20 cellular contexts compared by ENCODE assay signal in genomic region chr1:107871259-107871658, GRCh38.
DNase-seq lines count a peak whose midpoint lies in the region; ATAC-seq and TF ChIP-seq lines count a peak whose summit lies in the region.
"Had no signal": no experiment of that assay in that cellular context is flagged by ENCODE, and none has a peak within 500 bp of the region (broad histone marks: within the 10 kb centered on the region; RNA-seq: fewer than 3 reads in every experiment).

No MANE protein-coding gene starts in this region.

- peaks cover 30% of the 10 kb centered on the region for H3K4me1 Mint-ChIP-seq in activated CD4-positive, alpha-beta T cell treated with anti-CD3 and anti-CD28 coated beads for 36 hours
- H3K4me1 Mint-ChIP-seq in effector memory CD8-positive, alpha-beta T cell (ENCODE audit: low read depth in 2 of 2) = peaks cover 30 to 48% of the 10 kb centered on the region in 2 donors

- H3K9me3 ChIP-seq in KOPT-K1 (ENCODE audit: insufficient read depth, low read length, poor library complexity, severe bottlenecking) (peaks cover 4% of the 10 kb centered on the region), spleen (peaks cover 0 to 7% (median 2%) of the 10 kb centered on the region in 8 donors)
- H3K9me3 ChIP-seq: gastrocnemius medialis, uterus had no signal

- peaks cover 5 to 94% (median 38%) of the 10 kb centered on the region in 6 donors for H3K4me1 ChIP-seq in spleen
- H3K4me1 ChIP-seq: gastrocnemius medialis, uterus had no signal

- H3K27ac Mint-ChIP-seq in activated CD4-positive, alpha-beta T cell treated with anti-CD3 and anti-CD28 coated beads for 36 hours = peak overlapping the region; percentile 45
- H3K27ac Mint-ChIP-seq in effector memory CD8-positive, alpha-beta T cell = peak overlapping the region; percentile 81 to 87

- no peak overlapping the region for H3K4me3 ChIP-seq in spleen
- H3K4me3 ChIP-seq: BLaER1 treated with 17β-estradiol and CSF1 and Interleukin-3, amounts not matched to agents 10 nM and 100 nM; gastrocnemius medialis; K562; smooth muscle cell; uterus had no signal

- H3K27ac ChIP-seq in KOPT-K1 (ENCODE audit: low read depth, low read length, poor library complexity, severe bottlenecking) (peak overlapping the region; percentile 38), spleen (peak overlapping the region in 5 of 8 donors; percentile 17 to 66 (median 51))
- H3K27ac ChIP-seq: BLaER1 treated with 17β-estradiol and CSF1 and Interleukin-3, amounts not matched to agents 10 nM and 100 nM; gastrocnemius medialis; uterus had no signal

- no peak for TF ChIP-seq CTCF in spleen (IDR thresholded peaks at IDR 0.05 in 8 of 11, conservative IDR thresholded peaks at IDR 0.05 in 3 of 11)

- TF ChIP-seq POLR2A in spleen (IDR thresholded peaks at IDR 0.05) = no peak

- H3K27me3 Mint-ChIP-seq in activated CD4-positive, alpha-beta T cell treated with anti-CD3 and anti-CD28 coated beads for 36 hours = no peaks in the 10 kb centered on the region
- no peaks in the 10 kb centered on the region for H3K27me3 Mint-ChIP-seq in effector memory CD8-positive, alpha-beta T cell

- peak; percentile 88 for ATAC-seq in activated CD4-positive, alpha-beta T cell treated with anti-CD3 and anti-CD28 coated beads for 36 hours
- peak; percentile 65 for ATAC-seq in effector memory CD8-positive, alpha-beta T cell (replicated peaks)
- ATAC-seq in GM19455 (IDR thresholded peaks at IDR 0.05; ENCODE audit: unreplicated experiment) (no peak), HG02759 (IDR thresholded peaks at IDR 0.05; ENCODE audit: unreplicated experiment) (no peak)
- ATAC-seq: gastrocnemius medialis, HCT116, K562 had no signal

- intact Hi-C loops in activated CD4-positive, alpha-beta T cell treated with anti-CD3 and anti-CD28 coated beads for 36 hours (cut with DNase I, micrococcal nuclease) = loop anchor here in 1 of 2 experiments (2.0 kb wide), 1 partner anchor 64 kb away; no protein-coding TSS in a partner anchor
- intact Hi-C loops in spleen (cut with DNase I; ENCODE audit: low total_unique reads) = no loop called here

- no peak overlapping the region for H3K4me3 Mint-ChIP-seq in activated CD4-positive, alpha-beta T cell treated with anti-CD3 and anti-CD28 coated beads for 36 hours
- peak overlapping the region; percentile 22 to 43 for H3K4me3 Mint-ChIP-seq in effector memory CD8-positive, alpha-beta T cell

- H3K36me3 Mint-ChIP-seq in activated CD4-positive, alpha-beta T cell treated with anti-CD3 and anti-CD28 coated beads for 36 hours (ENCODE audit: low read depth) = peaks cover 5% of the 10 kb centered on the region
- H3K36me3 Mint-ChIP-seq in effector memory CD8-positive, alpha-beta T cell (ENCODE audit: insufficient read depth) = no peaks in the 10 kb centered on the region

- 23 to 39% (median 37%) methylated on average over 2 of the region's 2 CpGs for WGBS in spleen, 5 donors

- no peak for DNase-seq in activated CD4-positive, alpha-beta T cell treated with anti-CD3 and anti-CD28 coated beads for 36 hours
- no peak for DNase-seq in activated CD4-positive, alpha-beta T cell treated with anti-CD3 and anti-CD28 coated beads, Interleukin-2, amount 50 U/mL, for 4 hours
- DNase-seq in effector memory CD8-positive, alpha-beta T cell = no peak
- DNase-seq in spleen = no peak
- no peak for DNase-seq in SK-N-DZ (ENCODE audit: low spot score)
- DNase-seq: DMS 273 treated with DMSO at 0.1 percent for 48 hours; erythroblast; gastrocnemius medialis; GDM1; NCI-H2029 treated with DMSO at 0.1 percent for 48 hours; RPMI8226; stimulated activated CD4-positive, alpha-beta T cell treated with anti-CD3 and anti-CD28 coated beads, Interleukin-4, amount 100 ng/mL, for 24 hours; uterus had no signal

- H3K36me3 ChIP-seq in KOPT-K1 (ENCODE audit: insufficient read depth, low read length) = no peaks in the 10 kb centered on the region
- no peaks in the 10 kb centered on the region for H3K36me3 ChIP-seq in spleen
- H3K36me3 ChIP-seq: gastrocnemius medialis, uterus had no signal

- CTCF ChIA-PET in activated CD4-positive, alpha-beta T cell treated with anti-CD3 and anti-CD28 coated beads for 36 hours (lab: Charles Lee) = interaction anchor here (0.6 to 2.7 kb wide), 3 partner anchors 89 to 254 kb away, joined by 3 to 8 read pairs (median 5); no protein-coding TSS in a partner anchor

- POLR2A ChIA-PET in activated CD4-positive, alpha-beta T cell treated with anti-CD3 and anti-CD28 coated beads for 36 hours (lab: Charles Lee) = interaction anchor here (0.6 to 1.0 kb wide), 2 partner anchors 89 to 1334 kb away, joined by 10 to 12 read pairs; no protein-coding TSS in a partner anchor

- H3K9me3 Mint-ChIP-seq in activated CD4-positive, alpha-beta T cell treated with anti-CD3 and anti-CD28 coated beads for 36 hours (ENCODE audit: low read depth) = no peaks in the 10 kb centered on the region
- H3K9me3 Mint-ChIP-seq in effector memory CD8-positive, alpha-beta T cell = peaks cover 0 to under 1% of the 10 kb centered on the region in 2 donors

- H3K27me3 ChIP-seq in spleen (replicated peaks in 1 of 7) = no peaks in the 10 kb centered on the region
- H3K27me3 ChIP-seq: BLaER1 treated with 17β-estradiol and CSF1 and Interleukin-3, amounts not matched to agents 10 nM and 100 nM; gastrocnemius medialis; uterus had no signal

Comparison
In these comparisons a context has a peak if more than half of its experiments do, and no peak if none do; other contexts are left out.
1. ATAC-seq: peak in activated CD4-positive, alpha-beta T cell treated with anti-CD3 and anti-CD28 coated beads for 36 hours (single experiment) and effector memory CD8-positive, alpha-beta T cell (single experiment); none in GM19455 (single experiment) and HG02759 (single experiment).